In the genomic region with DNA sequence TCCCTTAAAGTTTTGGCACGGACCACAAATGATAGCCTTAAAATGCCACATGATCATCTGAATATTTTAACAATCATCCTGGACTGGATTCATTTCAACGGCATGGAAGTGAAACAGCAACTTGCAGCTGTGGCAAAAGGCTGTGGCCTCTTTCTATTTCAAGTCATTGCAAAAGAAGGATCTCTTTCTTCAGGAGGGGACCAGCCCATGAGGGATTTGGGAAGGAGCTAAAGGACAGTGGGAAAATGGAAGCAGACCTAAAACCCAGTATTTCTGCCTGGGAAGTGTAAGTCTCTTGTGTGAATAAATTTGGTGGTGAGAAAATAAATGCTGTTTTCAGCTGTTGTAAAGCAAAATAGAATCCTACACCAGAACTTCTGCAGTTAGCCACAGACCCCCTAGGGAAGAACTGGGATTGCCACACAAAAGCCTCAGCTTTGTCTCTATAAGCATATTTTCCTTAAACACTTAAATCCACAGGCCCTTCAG, we compare ENCODE assay signal across 10 cellular contexts.
DNase-seq lines count a peak whose midpoint lies in the region; ATAC-seq and TF ChIP-seq lines count a peak whose summit lies in the region.
"Had no signal": no experiment of that assay in that cellular context is flagged by ENCODE, and none has a peak within 500 bp of the region (broad histone marks: within the 10 kb centered on the region; RNA-seq: fewer than 3 reads in every experiment).

No MANE protein-coding gene starts in this region.

- H3K4me3 Mint-ChIP-seq in WTC11 = no peak overlapping the region
- no peak overlapping the region for H3K4me3 Mint-ChIP-seq in activated naive CD8-positive, alpha-beta T cell treated with anti-CD3 and anti-CD28 coated beads for 36 hours
- H3K4me3 Mint-ChIP-seq in Calu3 (ENCODE audit: low read depth, unreplicated experiment) = no peak overlapping the region
- H3K4me3 Mint-ChIP-seq: activated T-cell treated with anti-CD3 and anti-CD28 coated beads, Interleukin-2, amount 50 U/mL, for 72 hours had no signal

- H3K27me3 ChIP-seq in rectal smooth muscle tissue (ENCODE audit: control insufficient read depth, insufficient read depth, low read length) = no peaks in the 10 kb centered on the region

- no peak overlapping the region for H3K9ac ChIP-seq in rectal smooth muscle tissue (ENCODE audit: low read length)

- ATAC-seq in WTC11 = no peak
- ATAC-seq in HG03342 (IDR thresholded peaks at IDR 0.05; ENCODE audit: unreplicated experiment) = no peak
- ATAC-seq: activated T-cell treated with anti-CD3 and anti-CD28 coated beads, Interleukin-2, amount 50 U/mL, for 72 hours had no signal

- peak overlapping the region; percentile 78 for H3K27ac ChIP-seq in rectal smooth muscle tissue (ENCODE audit: low read depth, low read length)

- BruUV-seq in Calu3 (replicated peaks; lab: Mats Ljungman, UMichigan) = no TSS peak

- H3K27me3 Mint-ChIP-seq in WTC11 (ENCODE audit: low read depth) (no peaks in the 10 kb centered on the region), Calu3 (ENCODE audit: unreplicated experiment) (no peaks in the 10 kb centered on the region)
- H3K27me3 Mint-ChIP-seq in activated naive CD8-positive, alpha-beta T cell treated with anti-CD3 and anti-CD28 coated beads for 36 hours = no peaks in the 10 kb centered on the region

- POLR2A ChIA-PET in WTC11 (lab: Charles Lee) = no interaction called here

- peaks cover 40% of the 10 kb centered on the region for H3K4me1 ChIP-seq in rectal smooth muscle tissue (ENCODE audit: control insufficient read depth, insufficient read depth, low read length)

- CTCF ChIA-PET in WTC11 (lab: Charles Lee) = no interaction called here
- CTCF ChIA-PET in Calu3 (lab: Charles Lee) = no interaction called here

- TF ChIP-seq CTCF in WTC11 (IDR thresholded peaks at IDR 0.05) = no peak
- no peak for TF ChIP-seq CTCF in Calu3 (IDR thresholded peaks at IDR 0.05; ENCODE audit: unreplicated experiment)

- H3K4me1 Mint-ChIP-seq in WTC11 (peaks cover 26% of the 10 kb centered on the region), Calu3 (ENCODE audit: low read depth, unreplicated experiment) (no peaks in the 10 kb centered on the region)
- H3K4me1 Mint-ChIP-seq in activated naive CD8-positive, alpha-beta T cell treated with anti-CD3 and anti-CD28 coated beads for 36 hours = peaks cover 5% of the 10 kb centered on the region

- DNase-seq in GM04503 (ENCODE audit: low read depth) = peak; percentile 62
- no peak for DNase-seq in WTC11 (ENCODE audit: low spot score)
- peak; percentile 29 for DNase-seq in globus pallidus (ENCODE audit: low spot score)
- DNase-seq in activated naive CD8-positive, alpha-beta T cell treated with anti-CD3 and anti-CD28 coated beads for 36 hours = no peak
- DNase-seq in HT-29 (ENCODE audit: low spot score) = no peak
- no peak for DNase-seq in Calu3
- DNase-seq: activated T-cell treated with anti-CD3 and anti-CD28 coated beads, Interleukin-2, amount 50 U/mL, for 72 hours; DND-41 had no signal

- no peaks in the 10 kb centered on the region for H3K36me3 ChIP-seq in rectal smooth muscle tissue (ENCODE audit: control insufficient read depth, insufficient read depth, low read length)

- peak overlapping the region; percentile 24 for H3K4me3 ChIP-seq in rectal smooth muscle tissue (ENCODE audit: low read length)

- H3K9me3 Mint-ChIP-seq in WTC11 (no peaks in the 10 kb centered on the region), Calu3 (ENCODE audit: low read depth, unreplicated experiment) (no peaks in the 10 kb centered on the region)
- no peaks in the 10 kb centered on the region for H3K9me3 Mint-ChIP-seq in activated naive CD8-positive, alpha-beta T cell treated with anti-CD3 and anti-CD28 coated beads for 36 hours
- H3K9me3 Mint-ChIP-seq: activated T-cell treated with anti-CD3 and anti-CD28 coated beads, Interleukin-2, amount 50 U/mL, for 72 hours had no signal

- H3K27ac Mint-ChIP-seq in WTC11 (peak overlapping the region; percentile 22), Calu3 (ENCODE audit: unreplicated experiment) (no peak overlapping the region)
- no peak overlapping the region for H3K27ac Mint-ChIP-seq in activated naive CD8-positive, alpha-beta T cell treated with anti-CD3 and anti-CD28 coated beads for 36 hours
- H3K27ac Mint-ChIP-seq: activated T-cell treated with anti-CD3 and anti-CD28 coated beads, Interleukin-2, amount 50 U/mL, for 72 hours had no signal

- intact Hi-C loops in Calu3 (cut with micrococcal nuclease; ENCODE audit: unreplicated experiment) = no loop called here

- no peaks in the 10 kb centered on the region for H3K36me3 Mint-ChIP-seq in WTC11
- peaks cover 20% of the 10 kb centered on the region for H3K36me3 Mint-ChIP-seq in activated naive CD8-positive, alpha-beta T cell treated with anti-CD3 and anti-CD28 coated beads for 36 hours
- no peaks in the 10 kb centered on the region for H3K36me3 Mint-ChIP-seq in Calu3 (ENCODE audit: insufficient read depth, unreplicated experiment)

TF ChIP-seq in WTC11, 78 proteins besides CTCF, POLR2A, EP300 and RAD21:
- TF ChIP-seq OVOL2 (CRISPR knock-in tag; IDR thresholded peaks at IDR 0.05; ENCODE audit: borderline replicate concordance) = no peak
- TF ChIP-seq NR1H2 (CRISPR knock-in tag; IDR thresholded peaks at IDR 0.05) = no peak
- TF ChIP-seq, protein P1, sequence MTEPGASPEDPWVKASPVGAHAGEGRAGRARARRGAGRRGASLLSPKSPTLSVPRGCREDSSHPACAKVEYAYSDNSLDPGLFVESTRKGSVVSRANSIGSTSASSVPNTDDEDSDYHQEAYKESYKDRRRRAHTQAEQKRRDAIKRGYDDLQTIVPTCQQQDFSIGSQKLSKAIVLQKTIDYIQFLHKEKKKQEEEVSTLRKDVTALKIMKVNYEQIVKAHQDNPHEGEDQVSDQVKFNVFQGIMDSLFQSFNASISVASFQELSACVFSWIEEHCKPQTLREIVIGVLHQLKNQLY (CRISPR knock-in tag; IDR thresholded peaks at IDR 0.05) = no peak

Comparison
In these comparisons a context has a peak if more than half of its experiments do, and no peak if none do; other contexts are left out.
1. DNase-seq: peak in GM04503 (single experiment) and globus pallidus (single experiment); none in WTC11 (single experiment), activated naive CD8-positive, alpha-beta T cell treated with anti-CD3 and anti-CD28 coated beads for 36 hours (single experiment), HT-29 (single experiment) and Calu3 (single experiment).